22 cellular contexts compared by ENCODE assay signal in the genomic region with DNA sequence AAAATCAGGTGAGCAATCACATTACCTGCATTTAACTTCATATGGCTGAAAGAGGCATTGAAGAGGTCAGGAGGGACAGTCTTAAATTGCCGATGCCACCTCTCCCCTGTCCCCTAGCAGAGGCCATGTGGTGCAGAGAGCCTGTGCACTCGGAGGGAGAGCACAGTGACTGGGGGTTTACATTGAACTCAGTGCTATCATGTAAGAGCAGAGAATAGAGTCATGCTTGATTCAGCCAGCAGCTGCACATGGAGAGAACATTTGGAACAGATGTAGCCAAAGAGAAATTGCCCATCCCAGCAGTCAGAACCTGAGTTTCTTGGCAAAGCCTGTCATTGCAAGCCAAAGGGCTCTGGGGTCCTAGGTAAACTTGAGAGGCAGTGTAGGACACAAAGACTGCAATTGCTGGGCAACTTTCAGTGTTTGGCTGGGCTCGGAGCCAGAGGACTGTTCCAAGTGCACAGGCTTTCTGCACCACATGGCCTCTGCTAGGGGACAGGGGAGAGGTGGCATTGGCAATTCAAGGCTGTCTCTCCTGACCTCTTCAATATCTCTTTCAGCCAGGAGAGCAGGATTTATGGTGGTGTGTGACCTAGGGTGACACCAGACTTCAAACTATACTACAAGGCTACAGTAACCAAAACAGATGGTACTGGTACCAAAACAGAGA.
"Had no signal": no experiment of that assay in that cellular context is flagged by ENCODE, and none has a peak within 500 bp of the region (broad histone marks: within the 10 kb centered on the region; RNA-seq: fewer than 3 reads in every experiment).

No MANE protein-coding gene starts in this region.

- ATAC-seq: activated CD8-positive, alpha-beta T cell treated with anti-CD3 and anti-CD28 coated beads, Interleukin-2, amount 10 ng/mL, durations not matched to agents 7 days and 5 days; left lung; natural killer cell treated with Interleukin-12 subunit alpha and Interleukin-12 subunit beta and Interleukin-15 and Interleukin-18, amount 100 ng/mL, for 72 hours had no signal

- H3K27ac ChIP-seq: hepatocyte, left lung, ovary, prostate gland, tibial artery had no signal

- H3K36me3 ChIP-seq: left lung, ovary, prostate gland, tibial artery had no signal

- H3K4me3 ChIP-seq: hepatocyte, left lung, ovary, prostate gland, tibial artery had no signal

- H3K36me3 Mint-ChIP-seq: brain; immature natural killer cell; memory B cell; natural killer cell treated with Interleukin-12 subunit alpha and Interleukin-12 subunit beta and Interleukin-15 and Interleukin-18, amount 100 ng/mL, for 72 hours had no signal

- H3K4me1 Mint-ChIP-seq: activated naive CD4-positive, alpha-beta T cell treated with anti-CD3 and anti-CD28 coated beads, Interleukin-2, amount 50 U/mL, for 24 hours; brain; immature natural killer cell; memory B cell had no signal

- H3K27ac Mint-ChIP-seq: activated CD8-positive, alpha-beta T cell treated with anti-CD3 and anti-CD28 coated beads, Interleukin-2, amount 10 ng/mL, durations not matched to agents 7 days and 5 days; activated naive CD4-positive, alpha-beta T cell treated with anti-CD3 and anti-CD28 coated beads, Interleukin-2, amount 50 U/mL, for 24 hours; brain; immature natural killer cell; memory B cell; natural killer cell treated with Interleukin-12 subunit alpha and Interleukin-12 subunit beta and Interleukin-15 and Interleukin-18, amount 100 ng/mL, for 72 hours; stimulated activated naive CD8-positive, alpha-beta T cell treated with anti-CD3 and anti-CD28 coated beads, Interleukin-15, Interleukin-2, amounts not matched to agents 100 ng/mL and 50 ng/mL, for 24 hours had no signal

- H3K4me3 Mint-ChIP-seq: activated CD8-positive, alpha-beta T cell treated with anti-CD3 and anti-CD28 coated beads, Interleukin-2, amount 10 ng/mL, durations not matched to agents 7 days and 5 days; activated naive CD4-positive, alpha-beta T cell treated with anti-CD3 and anti-CD28 coated beads, Interleukin-2, amount 50 U/mL, for 24 hours; brain; immature natural killer cell; memory B cell; natural killer cell treated with Interleukin-12 subunit alpha and Interleukin-12 subunit beta and Interleukin-15 and Interleukin-18, amount 100 ng/mL, for 72 hours; stimulated activated naive CD8-positive, alpha-beta T cell treated with anti-CD3 and anti-CD28 coated beads, Interleukin-15, Interleukin-2, amounts not matched to agents 100 ng/mL and 50 ng/mL, for 24 hours had no signal

- H3K4me1 ChIP-seq: left lung, prostate gland had no signal

- H3K9me3 ChIP-seq: ovary, prostate gland had no signal

- DNase-seq: activated CD4-positive, alpha-beta T cell treated with anti-CD3 and anti-CD28 coated beads for 1 hour; activated CD4-positive, alpha-beta T cell treated with anti-CD3 and anti-CD28 coated beads, Interleukin-2, amount 50 U/mL, for 1 hour; activated CD8-positive, alpha-beta T cell treated with anti-CD3 and anti-CD28 coated beads, Interleukin-2, amount 10 ng/mL, durations not matched to agents 7 days and 5 days; activated gamma-delta T cell treated with Interleukin-2 at 50 U/mL for 16 hours; activated T-cell treated with anti-CD3 and anti-CD28 coated beads, Interleukin-2, amount 50 U/mL, for 1 hour; anterior cingulate cortex; caudate nucleus; effector memory CD4-positive, alpha-beta T cell; glutamatergic neuron; immature natural killer cell; left lung; ovary; stimulated activated CD4-positive, alpha-beta T cell treated with anti-CD3 and anti-CD28 coated beads, Interleukin-12 subunit alpha, Interleukin-12 subunit beta, amount 100 ng/mL, for 4 hours; stimulated activated CD4-positive, alpha-beta T cell treated with anti-CD3 and anti-CD28 coated beads, Interleukin-4, amount 100 ng/mL, for 4 hours; tibial artery had no signal

- H3K27me3 ChIP-seq: hepatocyte, left lung, ovary, tibial artery had no signal
